In the genomic region with DNA sequence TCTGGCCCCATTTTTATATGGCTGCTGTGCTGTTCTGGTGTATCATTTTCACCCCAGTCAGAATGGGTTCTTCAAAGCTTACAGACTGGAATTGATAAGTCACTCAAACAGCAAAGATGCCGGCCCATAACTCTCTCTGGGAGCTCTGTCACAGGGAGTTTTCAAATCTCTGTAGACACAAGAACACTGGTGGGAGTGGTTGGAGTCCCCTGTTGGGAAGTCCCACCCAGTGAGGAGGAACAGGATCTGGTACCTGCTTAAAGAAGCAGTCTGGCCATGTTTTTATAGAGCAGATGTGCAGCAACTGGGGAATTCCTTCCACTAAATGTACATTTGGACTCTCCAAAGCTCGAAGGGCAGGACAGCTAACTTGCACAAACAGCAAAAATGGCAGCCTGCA, we compare ENCODE assay signal across 18 cellular contexts.
DNase-seq lines count a peak whose midpoint lies in the region; ATAC-seq and TF ChIP-seq lines count a peak whose summit lies in the region.
"Had no signal": no experiment of that assay in that cellular context is flagged by ENCODE, and none has a peak within 500 bp of the region (broad histone marks: within the 10 kb centered on the region; RNA-seq: fewer than 3 reads in every experiment).

No MANE protein-coding gene starts in this region.

- H4K12ac ChIP-seq in trophoblast cell (ENCODE audit: low read depth, low read length): no peak overlapping the region

- H3K36me3 ChIP-seq in trophoblast cell (ENCODE audit: control insufficient read depth in 1 of 2, insufficient read depth in 2 of 2, low read length in 2 of 2): no peaks in the 10 kb centered on the region
- H3K36me3 ChIP-seq in lower lobe of right lung: no peaks in the 10 kb centered on the region
- H3K36me3 ChIP-seq: BE2C had no signal

- H3K79me1 ChIP-seq in trophoblast cell (ENCODE audit: low read length): peaks cover 1% of the 10 kb centered on the region

- ATAC-seq in GM18868 (IDR thresholded peaks at IDR 0.05; ENCODE audit: unreplicated experiment): peak; percentile 78
- peak; percentile 42 for ATAC-seq in HG02623 (IDR thresholded peaks at IDR 0.05; ENCODE audit: unreplicated experiment)
- ATAC-seq in HG02870 (IDR thresholded peaks at IDR 0.05; ENCODE audit: unreplicated experiment): peak; percentile 36
- no peak for ATAC-seq in lower lobe of right lung
- ATAC-seq: A549 had no signal

- DNase-seq in trophoblast cell (no peak), lower lobe of right lung (no peak), C1 segment of cervical spinal cord (lab: John Stamatoyannopoulos, UW) (no peak)
- no peak for DNase-seq in activated naive CD4-positive, alpha-beta T cell treated with anti-CD3 and anti-CD28 coated beads, Interleukin-2, amount 50 U/mL, for 16 hours
- DNase-seq: BE2C; Caco-2; CD8-positive, alpha-beta memory T cell; DMS53; GF-D8; GM23248; H7; IMR-90; Kasumi-1; KBM-7 had no signal

- no peak overlapping the region for H3K4ac ChIP-seq in trophoblast cell (ENCODE audit: low read depth, low read length)

- TF ChIP-seq CTCF in lower lobe of right lung (IDR thresholded peaks at IDR 0.05): no peak

- H3K14ac ChIP-seq in trophoblast cell (ENCODE audit: low read length): no peak overlapping the region

- intact Hi-C loops in lower lobe of right lung (cut with DNase I): no loop called here

- H3K4me1 ChIP-seq in trophoblast cell (ENCODE audit: control insufficient read depth in 1 of 2, insufficient read depth in 2 of 2, low read length in 2 of 2): no peaks in the 10 kb centered on the region
- H3K4me1 ChIP-seq in lower lobe of right lung: no peaks in the 10 kb centered on the region
- H3K4me1 ChIP-seq: BE2C had no signal

- H3K27ac ChIP-seq in trophoblast cell (ENCODE audit: low read depth, low read length) (no peak overlapping the region), lower lobe of right lung (no peak overlapping the region)
- H3K27ac ChIP-seq: GM23248 had no signal

- no CpG with 5 or more reads among the region's 2 CpGs for WGBS in trophoblast cell (ENCODE audit: extremely low coverage, insufficient coverage, insufficient read length)

- H2BK12ac ChIP-seq in trophoblast cell (ENCODE audit: low read length): peak overlapping the region; percentile 30

- H3K4me3 ChIP-seq in trophoblast cell (ENCODE audit: low read depth, low read length) (no peak overlapping the region), lower lobe of right lung (no peak overlapping the region)
- H3K4me3 ChIP-seq: A549, GM23248 had no signal

- H3K4me2 ChIP-seq in trophoblast cell (ENCODE audit: low read length): no peak overlapping the region
- H3K4me2 ChIP-seq: A549 had no signal

- no peak overlapping the region for H3K23ac ChIP-seq in trophoblast cell (ENCODE audit: low read length)

- H2BK120ac ChIP-seq in trophoblast cell (ENCODE audit: insufficient read depth, low read length, poor library complexity): no peak overlapping the region

- H3K9ac ChIP-seq in trophoblast cell (ENCODE audit: low read length): no peak overlapping the region
- H3K9ac ChIP-seq: GM23248 had no signal

- H2AFZ ChIP-seq in trophoblast cell (ENCODE audit: insufficient read depth, low read length, poor library complexity): no peak overlapping the region
- H2AFZ ChIP-seq: GM23248 had no signal

- no peak overlapping the region for H2BK5ac ChIP-seq in trophoblast cell (ENCODE audit: low read depth, low read length, poor library complexity)

- no peak overlapping the region for H3K18ac ChIP-seq in trophoblast cell (ENCODE audit: low read length)

- no peaks in the 10 kb centered on the region for H3K27me3 ChIP-seq in trophoblast cell (ENCODE audit: insufficient read depth, low read length)
- no peaks in the 10 kb centered on the region for H3K27me3 ChIP-seq in lower lobe of right lung (ENCODE audit: low read depth)
- H3K27me3 ChIP-seq: BE2C had no signal

- H4K91ac ChIP-seq in trophoblast cell (ENCODE audit: low read depth, low read length): no peak overlapping the region

- H3K9me3 ChIP-seq in trophoblast cell (ENCODE audit: insufficient read depth, low read depth, low read length) (no peaks in the 10 kb centered on the region), lower lobe of right lung (no peaks in the 10 kb centered on the region)
- H3K9me3 ChIP-seq: BE2C had no signal

- H4K8ac ChIP-seq in trophoblast cell (ENCODE audit: low read depth, low read length): no peak overlapping the region

- H3K79me2 ChIP-seq in trophoblast cell (ENCODE audit: control insufficient read depth, insufficient read depth, low read length, poor library complexity): no peaks in the 10 kb centered on the region

- H2AK5ac ChIP-seq in trophoblast cell (ENCODE audit: low read length): no peak overlapping the region

Comparison
In these comparisons a context has a peak if more than half of its experiments do, and no peak if none do; other contexts are left out.
1. ATAC-seq: peak in GM18868 (single experiment), HG02623 (single experiment) and HG02870 (single experiment); none in lower lobe of right lung (0 of 2).